24 cellular contexts compared by ENCODE assay signal in genomic region chr15:93800805-93801204, GRCh38.
"Had no signal": no experiment of that assay in that cellular context is flagged by ENCODE, and none has a peak within 500 bp of the region (broad histone marks: within the 10 kb centered on the region; RNA-seq: fewer than 3 reads in every experiment).

No MANE protein-coding gene starts in this region.

- H3K9me3 Mint-ChIP-seq: activated naive CD4-positive, alpha-beta T cell treated with anti-CD3 and anti-CD28 coated beads, Interleukin-2, amount 50 U/mL, for 72 hours; central memory CD8-positive, alpha-beta T cell; effector memory CD8-positive, alpha-beta T cell; mesothelial cell of epicardium; stimulated activated naive B cell treated with anti-CD40 and anti-IgM and Interleukin-4, amounts not matched to agents 10 μg/mL and 1 μg/mL and 100 μg/mL, for 72 hours had no signal

- H3K4me1 ChIP-seq: ascending aorta, gastrocnemius medialis, sigmoid colon, transverse colon had no signal

- H3K4me3 Mint-ChIP-seq: central memory CD8-positive, alpha-beta T cell; effector memory CD8-positive, alpha-beta T cell; mesothelial cell of epicardium; naive thymus-derived CD8-positive, alpha-beta T cell; stimulated activated naive B cell treated with anti-CD40 and anti-IgM and Interleukin-4, amounts not matched to agents 10 μg/mL and 1 μg/mL and 100 μg/mL, for 72 hours had no signal

- H3K4me1 Mint-ChIP-seq: central memory CD8-positive, alpha-beta T cell; naive thymus-derived CD8-positive, alpha-beta T cell; stimulated activated naive B cell treated with anti-CD40 and anti-IgM and Interleukin-4, amounts not matched to agents 10 μg/mL and 1 μg/mL and 100 μg/mL, for 72 hours had no signal

- H3K27me3 ChIP-seq: ascending aorta, brain microvascular endothelial cell, esophagus muscularis mucosa, gastrocnemius medialis, sigmoid colon, transverse colon had no signal

- DNase-seq: activated CD4-positive, alpha-beta T cell treated with anti-CD3 and anti-CD28 coated beads for 1 hour; activated CD4-positive, alpha-beta T cell treated with anti-CD3 and anti-CD28 coated beads, Interleukin-2, amount 50 U/mL, for 1 hour; activated T-cell treated with anti-CD3 and anti-CD28 coated beads, Interleukin-2, amount 50 U/mL, for 1 hour; brain microvascular endothelial cell; effector memory CD8-positive, alpha-beta T cell; gastrocnemius medialis; head of caudate nucleus; hypothalamus; kidney; naive thymus-derived CD8-positive, alpha-beta T cell; retina; sigmoid colon; stimulated activated CD4-positive, alpha-beta T cell treated with anti-CD3 and anti-CD28 coated beads, Interleukin-2, amount 100 ng/mL, for 48 hours; stimulated activated CD8-positive, alpha-beta memory T cell treated with anti-CD3 and anti-CD28 coated beads, Interleukin-4, amount 100 ng/mL, for 48 hours; stimulated activated naive B cell treated with anti-CD40 and anti-IgM and Interleukin-4, amounts not matched to agents 10 μg/mL and 1 μg/mL and 100 μg/mL, for 72 hours; transverse colon; WERI-Rb-1 had no signal

- H3K27ac ChIP-seq: ascending aorta, brain microvascular endothelial cell, esophagus muscularis mucosa, gastrocnemius medialis, sigmoid colon, transverse colon, WERI-Rb-1 had no signal

- H3K27ac Mint-ChIP-seq: activated naive CD4-positive, alpha-beta T cell treated with anti-CD3 and anti-CD28 coated beads, Interleukin-2, amount 50 U/mL, for 72 hours; effector memory CD8-positive, alpha-beta T cell; mesothelial cell of epicardium; progenitor cell of endocrine pancreas; stimulated activated naive B cell treated with anti-CD40 and anti-IgM and Interleukin-4, amounts not matched to agents 10 μg/mL and 1 μg/mL and 100 μg/mL, for 72 hours had no signal

- H3K9me3 ChIP-seq: ascending aorta, esophagus muscularis mucosa, gastrocnemius medialis, sigmoid colon, transverse colon had no signal

- H3K27me3 Mint-ChIP-seq: central memory CD8-positive, alpha-beta T cell; stimulated activated naive B cell treated with anti-CD40 and anti-IgM and Interleukin-4, amounts not matched to agents 10 μg/mL and 1 μg/mL and 100 μg/mL, for 72 hours had no signal

- H3K36me3 Mint-ChIP-seq: activated naive CD4-positive, alpha-beta T cell treated with anti-CD3 and anti-CD28 coated beads, Interleukin-2, amount 50 U/mL, for 72 hours; mesothelial cell of epicardium; naive thymus-derived CD8-positive, alpha-beta T cell; stimulated activated naive B cell treated with anti-CD40 and anti-IgM and Interleukin-4, amounts not matched to agents 10 μg/mL and 1 μg/mL and 100 μg/mL, for 72 hours had no signal

- H3K4me3 ChIP-seq: ascending aorta, esophagus muscularis mucosa, gastrocnemius medialis, lung, sigmoid colon, transverse colon had no signal

- ATAC-seq: activated naive CD4-positive, alpha-beta T cell treated with anti-CD3 and anti-CD28 coated beads, Interleukin-2, amount 50 U/mL, for 72 hours; effector memory CD8-positive, alpha-beta T cell; gastrocnemius medialis; naive thymus-derived CD8-positive, alpha-beta T cell; stimulated activated naive B cell treated with anti-CD40 and anti-IgM and Interleukin-4, amounts not matched to agents 10 μg/mL and 1 μg/mL and 100 μg/mL, for 72 hours had no signal

- H3K36me3 ChIP-seq: ascending aorta, brain microvascular endothelial cell, esophagus muscularis mucosa, gastrocnemius medialis, sigmoid colon, transverse colon, WERI-Rb-1 had no signal
